Comparison of ENCODE assay signal across 9 cellular contexts in genomic region chr14:53306926-53307325, GRCh38.
DNase-seq lines count a peak whose midpoint lies in the region; ATAC-seq and TF ChIP-seq lines count a peak whose summit lies in the region.
"Had no signal": no experiment of that assay in that cellular context is flagged by ENCODE, and none has a peak within 500 bp of the region (broad histone marks: within the 10 kb centered on the region; RNA-seq: fewer than 3 reads in every experiment).

No MANE protein-coding gene starts in this region.

- TF ChIP-seq EP300 in gastroesophageal sphincter (IDR thresholded peaks at IDR 0.05): no peak

- H3K4me1 ChIP-seq in BE2C: no peaks in the 10 kb centered on the region
- H3K4me1 ChIP-seq in gastroesophageal sphincter: peaks cover 0 to 32% (median 4%) of the 10 kb centered on the region in 3 donors
- peaks cover 12% of the 10 kb centered on the region for H3K4me1 ChIP-seq in osteoblast (ENCODE audit: insufficient read depth, low read length)

- no peak for TF ChIP-seq POLR2A in gastroesophageal sphincter (IDR thresholded peaks at IDR 0.05)

- no peak for DNase-seq in BE2C
- no peak for DNase-seq in SK-N-MC (ENCODE audit: low read depth, low spot score)
- DNase-seq in osteoblast (ENCODE audit: insufficient read length, low spot score, missing footprints): peak; percentile 86
- no peak for DNase-seq in activated CD4-positive, alpha-beta T cell treated with anti-CD3 and anti-CD28 coated beads, Interleukin-2, amount 50 U/mL, for 48 hours
- DNase-seq in WERI-Rb-1: no peak
- DNase-seq in HuH-7.5 (ENCODE audit: low spot score): no peak

- H3K27ac ChIP-seq in SK-N-MC (no peak overlapping the region), gastroesophageal sphincter (peak overlapping the region; percentile 64 to 79 (median 76)), osteoblast (ENCODE audit: low read depth, low read length) (no peak overlapping the region), WERI-Rb-1 (no peak overlapping the region)

- peak overlapping the region; percentile 96 for H3K4me2 ChIP-seq in osteoblast (ENCODE audit: insufficient read depth, low read length)

- H3K4me3 ChIP-seq in BE2C (ENCODE audit: low read depth, low read length) (peak overlapping the region; percentile 53), SK-N-MC (peak overlapping the region; percentile 76; the same call in 1 of the 2 replicates), gastroesophageal sphincter (peak overlapping the region in 1 of 2 donors; percentile 47), osteoblast (ENCODE audit: insufficient read depth, low read length) (peak overlapping the region; percentile 77), WERI-Rb-1 (ENCODE audit: low read depth, low read length) (no peak overlapping the region)

- no peaks in the 10 kb centered on the region for H4K20me1 ChIP-seq in osteoblast (ENCODE audit: insufficient read depth, low read length)

- no peak overlapping the region for H3K9ac ChIP-seq in SK-N-MC (ENCODE audit: insufficient read length)

- H3K79me2 ChIP-seq in osteoblast (ENCODE audit: insufficient read depth, low read length): no peaks in the 10 kb centered on the region

- no peak overlapping the region for H2AFZ ChIP-seq in osteoblast (ENCODE audit: low read length)

- no peak for TF ChIP-seq CTCF in BE2C (IDR thresholded peaks at IDR 0.05; ENCODE audit: low read depth, low read length)
- TF ChIP-seq CTCF in gastroesophageal sphincter (IDR thresholded peaks at IDR 0.05): no peak
- TF ChIP-seq CTCF in osteoblast (IDR thresholded peaks at IDR 0.05; ENCODE audit: extremely low read depth, low read depth, low read length): no peak
- TF ChIP-seq CTCF in WERI-Rb-1 (IDR thresholded peaks at IDR 0.05; ENCODE audit: low read depth, low read length): no peak

- no peaks in the 10 kb centered on the region for H3K9me3 ChIP-seq in BE2C
- no peaks in the 10 kb centered on the region for H3K9me3 ChIP-seq in SK-N-MC (ENCODE audit: low read depth, low read length)
- peaks cover 0 to 3% (median 0%) of the 10 kb centered on the region in 3 donors for H3K9me3 ChIP-seq in gastroesophageal sphincter
- no peaks in the 10 kb centered on the region for H3K9me3 ChIP-seq in osteoblast (ENCODE audit: low read depth, low read length)
- no peaks in the 10 kb centered on the region for H3K9me3 ChIP-seq in WERI-Rb-1 (ENCODE audit: severe bottlenecking)
- H3K9me3 ChIP-seq: upper lobe of left lung had no signal

- WGBS in gastroesophageal sphincter (ENCODE audit: low coverage in 1 of 2), 2 donors: 49 to 73% methylated on average over 3 to 4 of the region's 4 CpGs

- H3K27me3 ChIP-seq in BE2C: peaks cover 6% of the 10 kb centered on the region; the same call in 1 of the 2 replicates
- H3K27me3 ChIP-seq in gastroesophageal sphincter: no peaks in the 10 kb centered on the region
- H3K27me3 ChIP-seq in osteoblast (ENCODE audit: insufficient read depth, low read length): peaks cover 6% of the 10 kb centered on the region
- peaks cover 8% of the 10 kb centered on the region for H3K27me3 ChIP-seq in WERI-Rb-1 (ENCODE audit: insufficient read depth, low read depth, severe bottlenecking)
- H3K27me3 ChIP-seq: upper lobe of left lung had no signal

- H3K36me3 ChIP-seq in BE2C (no peaks in the 10 kb centered on the region), SK-N-MC (ENCODE audit: insufficient read depth, low read length) (no peaks in the 10 kb centered on the region), gastroesophageal sphincter (no peaks in the 10 kb centered on the region), osteoblast (ENCODE audit: insufficient read depth, low read length) (no peaks in the 10 kb centered on the region), WERI-Rb-1 (no peaks in the 10 kb centered on the region)
- H3K36me3 ChIP-seq: upper lobe of left lung had no signal

- ATAC-seq in gastroesophageal sphincter (no peak), GM18517 (IDR thresholded peaks at IDR 0.05; ENCODE audit: unreplicated experiment) (no peak)

Comparison
In these comparisons a context has a peak if more than half of its experiments do, and no peak if none do; other contexts are left out.
1. H3K27ac ChIP-seq: peak in gastroesophageal sphincter (4 of 4); none in SK-N-MC (single experiment), osteoblast (single experiment) and WERI-Rb-1 (single experiment).